ENCODE assay signal across 1 cellular context in genomic region chr16:22307838-22308237, GRCh38.
TF ChIP-seq lines count a peak whose summit lies in the region.

No MANE protein-coding gene starts in this region.

TF ChIP-seq in HepG2, 621 proteins besides CTCF, POLR2A, EP300 and RAD21:
- TF ChIP-seq ZMYM2 (CRISPR knock-in tag; IDR thresholded peaks at IDR 0.05) (no peak), ZNF577 (CRISPR knock-in tag; IDR thresholded peaks at IDR 0.05; ENCODE audit: borderline replicate concordance, low read depth) (no peak), RBM22 (optimal IDR thresholded peaks at IDR 0.05; ENCODE audit: low read length) (peak; percentile 33), ZNF891 (CRISPR knock-in tag; IDR thresholded peaks at IDR 0.05) (0 out of 2 replicates have a peak, but pooled peaks have one; percentile 25), AGO2 (optimal IDR thresholded peaks at IDR 0.05; ENCODE audit: low read depth, low read length) (peak; percentile 67), THAP9 (CRISPR knock-in tag; IDR thresholded peaks at IDR 0.05; ENCODE audit: borderline replicate concordance) (0 out of 2 replicates have a peak, but pooled peaks have one; percentile 7), NRL (CRISPR knock-in tag; IDR thresholded peaks at IDR 0.05; ENCODE audit: borderline replicate concordance) (0 out of 2 replicates have a peak, but pooled peaks have one; percentile 46), DZIP1 (CRISPR knock-in tag; IDR thresholded peaks at IDR 0.05) (0 out of 2 replicates have a peak, but pooled peaks have one; percentile 7)
- TF ChIP-seq, protein P1, sequence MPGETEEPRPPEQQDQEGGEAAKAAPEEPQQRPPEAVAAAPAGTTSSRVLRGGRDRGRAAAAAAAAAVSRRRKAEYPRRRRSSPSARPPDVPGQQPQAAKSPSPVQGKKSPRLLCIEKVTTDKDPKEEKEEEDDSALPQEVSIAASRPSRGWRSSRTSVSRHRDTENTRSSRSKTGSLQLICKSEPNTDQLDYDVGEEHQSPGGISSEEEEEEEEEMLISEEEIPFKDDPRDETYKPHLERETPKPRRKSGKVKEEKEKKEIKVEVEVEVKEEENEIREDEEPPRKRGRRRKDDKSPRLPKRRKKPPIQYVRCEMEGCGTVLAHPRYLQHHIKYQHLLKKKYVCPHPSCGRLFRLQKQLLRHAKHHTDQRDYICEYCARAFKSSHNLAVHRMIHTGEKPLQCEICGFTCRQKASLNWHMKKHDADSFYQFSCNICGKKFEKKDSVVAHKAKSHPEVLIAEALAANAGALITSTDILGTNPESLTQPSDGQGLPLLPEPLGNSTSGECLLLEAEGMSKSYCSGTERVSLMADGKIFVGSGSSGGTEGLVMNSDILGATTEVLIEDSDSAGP (CRISPR knock-in tag; IDR thresholded peaks at IDR 0.05; ENCODE audit: borderline replicate concordance): 0 out of 2 replicates have a peak, but pooled peaks have one; percentile 14
